Comparison of ENCODE assay signal across 8 cellular contexts in the genomic region with DNA sequence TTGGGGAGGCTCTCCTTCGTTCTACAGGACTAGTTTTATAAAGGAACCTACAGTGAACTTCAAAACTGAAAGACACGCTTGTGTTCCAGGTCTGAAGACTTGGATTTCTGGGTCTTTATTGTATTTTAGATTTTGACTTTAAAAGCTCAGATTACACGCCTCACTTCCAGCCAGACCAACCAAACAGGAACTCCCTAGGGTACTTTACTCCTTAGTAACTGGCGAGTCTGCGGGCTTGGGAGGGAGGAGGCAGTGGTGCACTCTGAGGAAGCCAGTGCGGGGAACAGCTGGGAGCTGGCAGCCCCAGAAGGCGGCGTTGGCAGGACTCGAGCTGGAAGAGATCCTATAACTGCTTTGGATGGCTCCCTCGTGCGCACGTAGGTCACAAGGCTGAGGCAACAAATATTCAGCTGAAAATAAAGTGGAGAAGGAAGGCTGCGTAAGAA. TPM values are rescaled to one million over a fixed set of nuclear protein-coding genes. Genes with fewer than 3 reads are reported as not detected.
DNase-seq lines count a peak whose midpoint lies in the region; ATAC-seq and TF ChIP-seq lines count a peak whose summit lies in the region.

No MANE protein-coding gene starts in this region.

- ATAC-seq in GM18502 (IDR thresholded peaks at IDR 0.05; ENCODE audit: poor library complexity, unreplicated experiment): peak; percentile 30
- peak; percentile 32 to 40 for ATAC-seq in activated naive CD4-positive, alpha-beta T cell treated with anti-CD3 and anti-CD28 coated beads, Interleukin-2, amount 50 U/mL, for 72 hours
- no peak for ATAC-seq in HG03196 (IDR thresholded peaks at IDR 0.05; ENCODE audit: unreplicated experiment)
- ATAC-seq in HG03135 (IDR thresholded peaks at IDR 0.05; ENCODE audit: unreplicated experiment): no peak

- DNase-seq in AG08395 (ENCODE audit: low spot score) (peak; percentile 40), NCI-H2171 (lab: John Stamatoyannopoulos, UW) (peak; percentile 45), glomerular visceral epithelial cell (ENCODE audit: extremely low spot score) (peak; percentile 45), neural crest cell (ENCODE audit: low read depth, low spot score) (peak; percentile 17)
- peak in 1 of 2 donors; percentile 3 for DNase-seq in activated naive CD4-positive, alpha-beta T cell treated with anti-CD3 and anti-CD28 coated beads, Interleukin-2, amount 50 U/mL, for 72 hours (ENCODE audit: low spot score in 2 of 2)

- H3K9me3 Mint-ChIP-seq in activated naive CD4-positive, alpha-beta T cell treated with anti-CD3 and anti-CD28 coated beads, Interleukin-2, amount 50 U/mL, for 72 hours: no peaks in the 10 kb centered on the region
- H3K9me3 Mint-ChIP-seq in neural crest cell: no peaks in the 10 kb centered on the region

- peak overlapping the region; percentile 22 to 82 for H3K27ac Mint-ChIP-seq in activated naive CD4-positive, alpha-beta T cell treated with anti-CD3 and anti-CD28 coated beads, Interleukin-2, amount 50 U/mL, for 72 hours
- no peak overlapping the region for H3K27ac Mint-ChIP-seq in neural crest cell (ENCODE audit: unreplicated experiment)

- H3K4me3 Mint-ChIP-seq in neural crest cell: peak overlapping the region; percentile 88

- H3K36me3 Mint-ChIP-seq in activated naive CD4-positive, alpha-beta T cell treated with anti-CD3 and anti-CD28 coated beads, Interleukin-2, amount 50 U/mL, for 72 hours: peaks cover 0 to 7% of the 10 kb centered on the region in 2 donors
- no peaks in the 10 kb centered on the region for H3K36me3 Mint-ChIP-seq in neural crest cell (ENCODE audit: low read depth)

- no peak for TF ChIP-seq CTCF in neural crest cell (conservative IDR thresholded peaks at IDR 0.05)

- no peaks in the 10 kb centered on the region for H3K27me3 Mint-ChIP-seq in neural crest cell (ENCODE audit: low read depth)

- peaks cover 25% of the 10 kb centered on the region for H3K4me1 Mint-ChIP-seq in neural crest cell

RNA-seq across cellular contexts. Expression of a gene that starts 0.4 kb away (rescaled TPM):
- 1 to 10 TPM; 4.8 to 8.4 TPM for total RNA-seq in activated naive CD4-positive, alpha-beta T cell treated with anti-CD3 and anti-CD28 coated beads, Interleukin-2, amount 50 U/mL, for 72 hours
- 10.1 and 10.2 TPM in 2 replicates for total RNA-seq in neural crest cell

Comparison
In these comparisons a context has a peak if more than half of its experiments do, and no peak if none do; other contexts are left out.
1. ATAC-seq: peak in GM18502 (single experiment) and activated naive CD4-positive, alpha-beta T cell treated with anti-CD3 and anti-CD28 coated beads, Interleukin-2, amount 50 U/mL, for 72 hours (2 of 2); none in HG03196 (single experiment) and HG03135 (single experiment).